Comparison of ENCODE assay signal across 8 cellular contexts in genomic region chr10:12419279-12419847, GRCh38.
DNase-seq lines count a peak whose midpoint lies in the region; ATAC-seq and TF ChIP-seq lines count a peak whose summit lies in the region.

No MANE protein-coding gene starts in this region.

- H3K4me3 ChIP-seq in PC-9, result no peak overlapping the region

- H4K20me1 ChIP-seq in PC-9 (ENCODE audit: insufficient read depth), result no peaks in the 10 kb centered on the region

- TF ChIP-seq CTCF in PC-9 (conservative IDR thresholded peaks at IDR 0.05), result no peak

- BruUV-seq in PC-9 (replicated peaks; lab: Mats Ljungman, UMichigan), result no TSS peak

- no peak overlapping the region for H3K4me3 Mint-ChIP-seq in activated naive CD4-positive, alpha-beta T cell treated with anti-CD3 and anti-CD28 coated beads for 36 hours

- H3K4me1 ChIP-seq in PC-9 (replicated peaks; ENCODE audit: insufficient read depth), result peaks cover 17% of the 10 kb centered on the region

- H3K4me2 ChIP-seq in PC-9, result peak overlapping the region; percentile 34

- no peak overlapping the region for H2AFZ ChIP-seq in PC-9

- no peaks in the 10 kb centered on the region for H3K27me3 ChIP-seq in PC-9 (ENCODE audit: insufficient read depth, low read depth)

- H3K9me2 ChIP-seq in PC-9 (ENCODE audit: insufficient read depth), result no peaks in the 10 kb centered on the region

- H3K79me2 ChIP-seq in PC-9 (ENCODE audit: low read depth), result 0 out of 2 replicates have a peak, but pooled peaks cover 9% of the 10 kb centered on the region

- intact Hi-C loops in PC-9 (cut with micrococcal nuclease; ENCODE audit: unreplicated experiment), result no loop called here
- intact Hi-C loops in activated naive CD4-positive, alpha-beta T cell treated with anti-CD3 and anti-CD28 coated beads for 36 hours (cut with micrococcal nuclease), result loop anchor here (1.0 to 2.0 kb wide), 4 partner anchors 15 to 69 kb away; no protein-coding TSS in a partner anchor

- CTCF ChIA-PET in PC-9 (lab: Charles Lee), result interaction anchor here (0.7 kb wide), 1 partner anchor 14 kb away, joined by 3 read pairs; no protein-coding TSS in a partner anchor
- CTCF ChIA-PET in activated naive CD4-positive, alpha-beta T cell treated with anti-CD3 and anti-CD28 coated beads for 36 hours (lab: Charles Lee), result interaction anchor here (0.9 kb wide), 1 partner anchor 17 kb away, joined by 3 read pairs; no protein-coding TSS in a partner anchor

- peaks cover 30% of the 10 kb centered on the region for H3K4me1 Mint-ChIP-seq in activated naive CD4-positive, alpha-beta T cell treated with anti-CD3 and anti-CD28 coated beads for 36 hours (ENCODE audit: low read depth)

- H3K27ac ChIP-seq in PC-9, result peak overlapping the region; percentile 58

- no peak for ATAC-seq in HG03565 (IDR thresholded peaks at IDR 0.05; ENCODE audit: unreplicated experiment)
- ATAC-seq in HG02798 (IDR thresholded peaks at IDR 0.05; ENCODE audit: poor library complexity, unreplicated experiment), result no peak

- no peaks in the 10 kb centered on the region for H3K36me3 ChIP-seq in PC-9 (ENCODE audit: low read depth)

- no peaks in the 10 kb centered on the region for H3K9me3 Mint-ChIP-seq in activated naive CD4-positive, alpha-beta T cell treated with anti-CD3 and anti-CD28 coated beads for 36 hours

- DNase-seq in AG08395 (ENCODE audit: low spot score) (peak; percentile 90), PC-9 (peak; percentile 18 to 72), kidney glomerular epithelial cell (lab: John Stamatoyannopoulos, UW) (peak; percentile 93), NCI-H1436 (lab: John Stamatoyannopoulos, UW) (no peak)
- peak; percentile 90 for DNase-seq in activated naive CD4-positive, alpha-beta T cell treated with anti-CD3 and anti-CD28 coated beads for 36 hours
- DNase-seq in stimulated activated naive CD4-positive, alpha-beta T cell treated with Interleukin-2 at 50 U/mL for 16 hours (lab: John Stamatoyannopoulos, UW), result peak; percentile 77

- POLR2A ChIA-PET in PC-9 (lab: Charles Lee; ENCODE audit: unreplicated experiment), result no interaction called here

- peaks cover 13% of the 10 kb centered on the region; the same call in 1 of the 2 replicates for H3F3A ChIP-seq in PC-9 (ENCODE audit: insufficient read depth, low read depth)

- no peaks in the 10 kb centered on the region for H3K27me3 Mint-ChIP-seq in activated naive CD4-positive, alpha-beta T cell treated with anti-CD3 and anti-CD28 coated beads for 36 hours (ENCODE audit: low read depth)

- no peaks in the 10 kb centered on the region for H3K9me3 ChIP-seq in PC-9 (ENCODE audit: insufficient read depth, low read depth)

- peak overlapping the region; percentile 46 for H3K27ac Mint-ChIP-seq in activated naive CD4-positive, alpha-beta T cell treated with anti-CD3 and anti-CD28 coated beads for 36 hours

- peaks cover 2% of the 10 kb centered on the region for H3K36me3 Mint-ChIP-seq in activated naive CD4-positive, alpha-beta T cell treated with anti-CD3 and anti-CD28 coated beads for 36 hours (ENCODE audit: low read depth)
